22 cellular contexts compared by ENCODE assay signal in the genomic region with DNA sequence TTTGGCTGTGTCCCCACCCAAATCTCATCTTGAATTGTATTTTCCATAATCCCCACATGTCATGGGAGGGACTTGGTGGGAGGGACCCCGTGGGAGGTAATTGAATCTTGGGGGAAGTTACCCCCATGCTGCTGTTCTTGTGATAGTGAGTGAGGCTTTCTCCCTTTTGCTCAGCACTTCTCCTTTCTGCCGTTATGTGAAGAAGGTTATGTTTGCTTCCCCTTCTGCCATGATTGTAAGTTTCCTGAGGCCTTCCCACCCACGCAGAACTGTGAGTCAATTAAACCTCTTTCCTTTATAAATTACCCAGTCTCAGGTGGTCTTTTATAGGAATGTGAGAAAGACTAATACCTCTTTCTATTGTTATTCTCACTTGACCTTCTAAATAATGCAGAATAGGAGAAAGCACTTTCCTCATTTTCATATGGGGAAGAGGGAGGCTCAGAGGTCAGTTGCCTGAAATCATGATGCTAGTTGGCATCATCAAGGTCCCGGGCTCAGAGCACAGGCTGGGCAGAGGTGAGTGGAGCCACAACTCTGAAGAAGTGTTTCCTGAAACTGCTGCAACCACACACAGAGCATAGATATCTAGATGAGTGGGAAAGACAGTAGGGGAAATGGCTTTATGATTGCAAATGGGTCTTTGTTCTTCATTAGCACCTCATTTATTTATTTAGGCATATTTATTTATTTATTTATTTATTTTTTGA.
"Had no signal": no experiment of that assay in that cellular context is flagged by ENCODE, and none has a peak within 500 bp of the region (broad histone marks: within the 10 kb centered on the region; RNA-seq: fewer than 3 reads in every experiment).

No MANE protein-coding gene starts in this region.

- H3K79me2 ChIP-seq: hepatocyte, parathyroid adenoma had no signal

- H3K4me2 ChIP-seq: hepatocyte had no signal

- H3K27ac Mint-ChIP-seq: nephron; stimulated activated memory B cell treated with anti-CD40 and anti-IgM and Interleukin-4, amounts not matched to agents 10 μg/mL and 1 μg/mL and 100 μg/mL, for 72 hours had no signal

- H3K9me3 Mint-ChIP-seq: nephron had no signal

- H3K4me3 ChIP-seq: coronary artery, hepatocyte, left ventricle myocardium inferior, lung, prostate gland, right lobe of liver, stomach, thoracic aorta, transverse colon, uterus had no signal

- FAIRE-seq: kidney had no signal

- H3K27me3 ChIP-seq: hepatocyte, right lobe of liver, stomach, transverse colon, uterus had no signal

- DNase-seq: effector CD4-positive, alpha-beta T cell; foreskin melanocyte; head of caudate nucleus; kidney; left cardiac atrium; left ventricle myocardium inferior; mesenchymal stem cell; midbrain; right lobe of liver; stimulated activated CD4-positive, alpha-beta T cell treated with anti-CD3 and anti-CD28 coated beads, Interleukin-4, amount 100 ng/mL, for 24 hours; stomach; substantia nigra; transverse colon; uterus had no signal

- H3K9ac ChIP-seq: parathyroid adenoma had no signal

- H3K27ac ChIP-seq: coronary artery, hepatocyte, left ventricle myocardium inferior, parathyroid adenoma, prostate gland, right lobe of liver, stomach, thoracic aorta, transverse colon, uterus had no signal

- H3K36me3 ChIP-seq: left ventricle myocardium inferior, prostate gland, right lobe of liver, stomach, thoracic aorta, transverse colon, uterus had no signal

- H3K4me1 ChIP-seq: parathyroid adenoma, prostate gland, right lobe of liver, stomach, transverse colon, uterus had no signal

- H2AFZ ChIP-seq: hepatocyte, parathyroid adenoma had no signal

- H3K9me3 ChIP-seq: left ventricle myocardium inferior, prostate gland, right lobe of liver, stomach, thoracic aorta, transverse colon, uterus had no signal

- H3K36me3 Mint-ChIP-seq: stimulated activated memory B cell treated with anti-CD40 and anti-IgM and Interleukin-4, amounts not matched to agents 10 μg/mL and 1 μg/mL and 100 μg/mL, for 72 hours had no signal

- ATAC-seq: left cardiac atrium; right lobe of liver; stimulated activated memory B cell treated with anti-CD40 and anti-IgM and Interleukin-4, amounts not matched to agents 10 μg/mL and 1 μg/mL and 100 μg/mL, for 72 hours had no signal
